In genomic region chr1:22451702-22452400, GRCh38 we compare ENCODE assay signal across 1 cellular context.
TF ChIP-seq lines count a peak whose summit lies in the region.

TSS of gene ZBTB40 (plus strand) at chr1:22451851. CDS start at chr1:22489949, 38,098 bp downstream.

TF ChIP-seq in HEK293, 187 proteins besides CTCF, POLR2A, EP300 and RAD21 (continued from another document and continues in another):
- TF ChIP-seq ZNF148 (tag by site-specific recombination; IDR thresholded peaks at IDR 0.05; ENCODE audit: borderline replicate concordance) (no peak), ZSCAN4 (tag by site-specific recombination; IDR thresholded peaks at IDR 0.05) (no peak; the same call in 1 of the 2 replicates), ZNF175 (tag by site-specific recombination; IDR thresholded peaks at IDR 0.05) (no peak), OSR2 (tag by site-specific recombination; IDR thresholded peaks at IDR 0.05) (no peak), ZNF544 (tag by site-specific recombination; IDR thresholded peaks at IDR 0.05) (no peak), ZNF24 (tag by site-specific recombination; IDR thresholded peaks at IDR 0.05) (peak; percentile 92), ZNF426 (tag by site-specific recombination; IDR thresholded peaks at IDR 0.05) (no peak), HIC1 (tag by site-specific recombination; IDR thresholded peaks at IDR 0.05) (no peak), ZNF830 (tag by site-specific recombination; IDR thresholded peaks at IDR 0.05; ENCODE audit: low read depth) (no peak), ZNF571 (tag by site-specific recombination; IDR thresholded peaks at IDR 0.05) (no peak), ZNF621 (tag by site-specific recombination; IDR thresholded peaks at IDR 0.05) (no peak), ZBTB10 (tag by site-specific recombination; IDR thresholded peaks at IDR 0.05) (peak; percentile 90), ZNF354C (tag by site-specific recombination; IDR thresholded peaks at IDR 0.05; ENCODE audit: borderline replicate concordance, low read depth) (no peak), ZNF600 (tag by site-specific recombination; IDR thresholded peaks at IDR 0.05) (no peak; the same call in 1 of the 2 replicates), ZNF16 (tag by site-specific recombination; IDR thresholded peaks at IDR 0.05; ENCODE audit: low read depth) (no peak), ZNF404 (tag by site-specific recombination; IDR thresholded peaks at IDR 0.05) (no peak), BCL11B (tag by site-specific recombination; IDR thresholded peaks at IDR 0.05; ENCODE audit: low read depth) (no peak; the same call in 1 of the 2 replicates), ZNF785 (tag by site-specific recombination; IDR thresholded peaks at IDR 0.05) (peak; percentile 88), KLF7 (tag by site-specific recombination; IDR thresholded peaks at IDR 0.05; ENCODE audit: borderline replicate concordance) (peak; percentile 81; the same call in 1 of the 2 replicates), TRIM28 (IDR thresholded peaks at IDR 0.05; ENCODE audit: borderline replicate concordance, low read length) (no peak), ZNF510 (tag by site-specific recombination; IDR thresholded peaks at IDR 0.05; ENCODE audit: insufficient replicate concordance) (peak; percentile 58), ZNF658 (tag by site-specific recombination; IDR thresholded peaks at IDR 0.05) (no peak), ZNF350 (tag by site-specific recombination; IDR thresholded peaks at IDR 0.05) (no peak), GFI1B (tag by site-specific recombination; IDR thresholded peaks at IDR 0.05) (no peak; the same call in 1 of the 2 replicates), ZNF76 (tag by site-specific recombination; IDR thresholded peaks at IDR 0.05; ENCODE audit: borderline replicate concordance, low read depth) (peak; percentile 90), ZNF514 (tag by site-specific recombination; IDR thresholded peaks at IDR 0.05) (no peak), ATF2 (tag by site-specific recombination; IDR thresholded peaks at IDR 0.05; ENCODE audit: low read depth) (no peak), ZNF768 (tag by site-specific recombination; IDR thresholded peaks at IDR 0.05) (peak; percentile 43; the same call in 1 of the 2 replicates), ZNF146 (tag by site-specific recombination; IDR thresholded peaks at IDR 0.05) (peak; percentile 57), HOXA7 (CRISPR knock-in tag; IDR thresholded peaks at IDR 0.05; ENCODE audit: borderline replicate concordance) (no peak), ZNF747 (tag by site-specific recombination; IDR thresholded peaks at IDR 0.05) (no peak), ZBTB8A (tag by site-specific recombination; IDR thresholded peaks at IDR 0.05) (peak; percentile 91), ZNF266 (tag by site-specific recombination; IDR thresholded peaks at IDR 0.05; ENCODE audit: low read depth) (no peak), ZNF473 (tag by site-specific recombination; IDR thresholded peaks at IDR 0.05) (no peak), ZNF18 (tag by site-specific recombination; IDR thresholded peaks at IDR 0.05) (0 out of 2 replicates have a peak, but pooled peaks have one; percentile 74), ZNF23 (tag by site-specific recombination; IDR thresholded peaks at IDR 0.05; ENCODE audit: borderline replicate concordance) (no peak), ZBTB1 (tag by site-specific recombination; IDR thresholded peaks at IDR 0.05) (peak; percentile 14; the same call in 1 of the 2 replicates), MEIS1 (CRISPR knock-in tag; IDR thresholded peaks at IDR 0.05; ENCODE audit: borderline replicate concordance) (no peak), RBAK (tag by site-specific recombination; IDR thresholded peaks at IDR 0.05) (no peak), ZNF174 (tag by site-specific recombination; IDR thresholded peaks at IDR 0.05) (0 out of 2 replicates have a peak, but pooled peaks have one; percentile 55), ZNF654 (tag by site-specific recombination; IDR thresholded peaks at IDR 0.05; ENCODE audit: low read depth) (no peak), ZNF214 (tag by site-specific recombination; IDR thresholded peaks at IDR 0.05; ENCODE audit: borderline replicate concordance) (no peak), ZBTB17 (tag by site-specific recombination; IDR thresholded peaks at IDR 0.05) (peak; percentile 36), INSM2 (tag by site-specific recombination; IDR thresholded peaks at IDR 0.05) (peak; percentile 90), ZNF391 (tag by site-specific recombination; IDR thresholded peaks at IDR 0.05; ENCODE audit: borderline replicate concordance, low read depth) (peak; percentile 84; the same call in 1 of the 2 replicates), ZNF677 (tag by site-specific recombination; IDR thresholded peaks at IDR 0.05) (no peak), ZNF624 (tag by site-specific recombination; IDR thresholded peaks at IDR 0.05) (no peak), ZNF239 (tag by site-specific recombination; IDR thresholded peaks at IDR 0.05) (no peak), ZNF37A (tag by site-specific recombination; IDR thresholded peaks at IDR 0.05) (no peak), PRDM1 (tag by site-specific recombination; IDR thresholded peaks at IDR 0.05) (no peak; the same call in 1 of the 2 replicates), ZNF791 (tag by site-specific recombination; IDR thresholded peaks at IDR 0.05) (no peak), ZNF280D (tag by site-specific recombination; IDR thresholded peaks at IDR 0.05) (peak; percentile 94), ZNF561 (tag by site-specific recombination; IDR thresholded peaks at IDR 0.05; ENCODE audit: borderline replicate concordance) (peak; percentile 99)
